ENCODE assay signal across 8 cellular contexts in the genomic region with DNA sequence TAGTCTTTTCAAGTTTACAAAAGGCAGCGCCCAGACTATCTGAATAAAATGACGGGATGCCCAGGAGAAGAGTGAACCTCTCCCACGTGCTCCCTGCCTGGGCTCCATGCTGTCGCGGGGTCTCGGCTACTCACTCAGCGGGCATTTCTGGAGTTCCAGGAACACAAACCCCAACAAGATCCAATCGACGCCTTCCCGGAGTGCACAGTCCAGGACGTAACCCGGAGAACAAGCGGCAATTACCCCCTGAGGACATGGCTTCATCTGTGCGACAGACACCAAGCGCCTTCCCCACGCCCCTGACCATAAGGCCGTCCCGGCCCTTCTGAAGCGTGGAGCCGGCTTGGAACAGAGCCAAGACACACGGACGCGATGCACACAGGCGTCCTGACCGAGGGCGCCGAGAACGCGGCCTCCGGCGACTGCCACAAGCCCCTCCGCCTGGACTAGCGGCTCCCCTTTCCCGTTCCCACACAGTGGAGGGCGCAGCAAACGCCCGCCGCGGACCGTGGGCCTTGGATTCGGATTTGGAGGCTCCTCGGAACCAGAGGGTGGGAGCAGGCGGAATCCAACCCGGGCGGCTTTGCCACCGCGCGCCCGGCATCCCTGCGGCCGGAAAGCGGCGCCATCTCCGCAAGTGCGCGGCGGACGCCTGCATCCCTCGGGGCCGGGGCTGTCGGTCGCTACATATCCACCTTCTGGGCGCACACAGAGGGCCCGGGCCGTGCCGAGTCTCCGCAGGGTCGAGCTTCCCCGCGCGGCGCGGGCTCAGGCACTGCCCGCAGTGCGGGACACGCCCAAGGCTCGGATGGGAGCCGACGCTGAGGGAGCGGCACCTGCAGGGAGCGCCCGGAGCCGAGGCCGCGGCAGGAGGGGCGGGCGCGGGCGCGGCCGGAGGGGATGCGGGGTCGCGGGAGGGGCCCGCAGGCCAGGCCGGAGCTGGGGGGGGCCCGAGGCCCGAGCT. TPM values are rescaled to one million over a fixed set of nuclear protein-coding genes. Genes with fewer than 3 reads are reported as not detected.
DNase-seq lines count a peak whose midpoint lies in the region; ATAC-seq and TF ChIP-seq lines count a peak whose summit lies in the region.

No MANE protein-coding gene starts in this region.

- H3K9me3 ChIP-seq in liver (ENCODE audit: control insufficient read depth in 4 of 4, low read length in 3 of 4): no peaks in the 10 kb centered on the region

- peak overlapping the region; percentile 85 for H3K4me2 ChIP-seq in KMS-11

- H3K27me3 ChIP-seq in KMS-11 (ENCODE audit: insufficient read depth, low read depth): no peaks in the 10 kb centered on the region
- peaks cover 0 to 4% (median 0%) of the 10 kb centered on the region in 4 donors for H3K27me3 ChIP-seq in liver (ENCODE audit: control insufficient read depth in 4 of 4, insufficient read depth in 4 of 4, low read length in 3 of 4)

- DNase-seq in choroid plexus epithelial cell (ENCODE audit: low read depth): no peak
- DNase-seq in stimulated activated CD4-positive, alpha-beta T cell treated with anti-CD3 and anti-CD28 coated beads, Interleukin-4, amount 100 ng/mL, for 48 hours (ENCODE audit: low read depth in 2 of 2): peak; percentile 30 to 36
- no peak for DNase-seq in H4 (ENCODE audit: low spot score)

- H3K4me1 ChIP-seq in KMS-11 (ENCODE audit: low read depth, poor library complexity, severe bottlenecking) (peaks cover 22% of the 10 kb centered on the region), liver (ENCODE audit: control insufficient read depth in 4 of 4, insufficient read depth in 4 of 4, low read length in 3 of 4) (peaks cover 6 to 16% (median 14%) of the 10 kb centered on the region in 4 donors)

- H3K27ac ChIP-seq in KMS-11 (peak overlapping the region; percentile 34; the same call in 1 of the 2 replicates), VCaP (peak overlapping the region; percentile 80), liver (ENCODE audit: low read depth in 1 of 2, low read length in 2 of 2) (no peak overlapping the region)

- H2AFZ ChIP-seq in KMS-11 (ENCODE audit: low read depth): peak overlapping the region; percentile 96

- H3K4me3 ChIP-seq in GM08714 (ENCODE audit: low read length): peak overlapping the region; percentile 67
- no peak overlapping the region for H3K4me3 ChIP-seq in KMS-11 (IDR thresholded peaks at IDR 0.05; ENCODE audit: insufficient read depth, low read depth, low read length)
- H3K4me3 ChIP-seq in choroid plexus epithelial cell (ENCODE audit: low read depth, low read length): peak overlapping the region; percentile 48
- peak overlapping the region; percentile 20 to 77 (median 41) for H3K4me3 ChIP-seq in liver (ENCODE audit: low read depth in 1 of 3, low read length in 3 of 3)

- H3K79me2 ChIP-seq in KMS-11 (ENCODE audit: insufficient read depth, low read depth): peaks cover 11% of the 10 kb centered on the region; the same call in 1 of the 2 replicates

- H3K9ac ChIP-seq in KMS-11 (peak overlapping the region; percentile 71), liver (ENCODE audit: low read depth in 1 of 2, low read length in 2 of 2) (peak overlapping the region in 1 of 2 donors; percentile 37)

- peak; percentile 22 for ATAC-seq in GM21717 (IDR thresholded peaks at IDR 0.05; ENCODE audit: unreplicated experiment)

- H4K20me1 ChIP-seq in KMS-11 (ENCODE audit: insufficient read depth): no peaks in the 10 kb centered on the region

- no peak for TF ChIP-seq RAD21 in liver (IDR thresholded peaks at IDR 0.05)

- H3K36me3 ChIP-seq in KMS-11 (ENCODE audit: insufficient read depth) (no peaks in the 10 kb centered on the region), liver (ENCODE audit: control insufficient read depth in 4 of 4, insufficient read depth in 3 of 4, low read depth in 1 of 4, low read length in 3 of 4) (no peaks in the 10 kb centered on the region)

- 5% methylated on average over 98 of the region's 98 CpGs for WGBS in liver

- no peak for TF ChIP-seq CTCF in KMS-11 (conservative IDR thresholded peaks at IDR 0.05; ENCODE audit: low read depth, low read length)
- TF ChIP-seq CTCF in VCaP (conservative IDR thresholded peaks at IDR 0.05): no peak
- no peak for TF ChIP-seq CTCF in choroid plexus epithelial cell (conservative IDR thresholded peaks at IDR 0.05; ENCODE audit: low read depth, low read length)
- no peak for TF ChIP-seq CTCF in liver (IDR thresholded peaks at IDR 0.05; ENCODE audit: low read depth, low read length, missing input control)

TF ChIP-seq in liver, 16 proteins besides CTCF, POLR2A, EP300 and RAD21:
- TF ChIP-seq TAF1 (conservative IDR thresholded peaks at IDR 0.05) (no peak), YY1 (IDR thresholded peaks at IDR 0.05) (no peak), NR2F2 (IDR thresholded peaks at IDR 0.05) (no peak), HNF4G (IDR thresholded peaks at IDR 0.05) (no peak), RXRA (IDR thresholded peaks at IDR 0.05) (no peak)

RNA-seq across cellular contexts. Expression of a gene that starts 0.7 kb away (rescaled TPM):
- total RNA-seq in liver: 1 to 10 TPM in 1 of 2 donors, under 1 TPM in 1; 0.47 to 1.1 TPM
- 1 to 10 TPM in 1 of 2 donors, under 1 TPM in 1; 0.51 to 1.0 TPM for polyA plus RNA-seq in liver
- total RNA-seq in H4 (2014; rRNA removed; shearing (Covaris generic)): 0.25 and 0.41 TPM in 2 replicates

Comparison
In these comparisons a context has a peak if more than half of its experiments do, and no peak if none do; other contexts are left out.
1. H3K27ac ChIP-seq: peak in KMS-11 (single experiment) and VCaP (single experiment); none in liver (0 of 2).
2. DNase-seq: peak in stimulated activated CD4-positive, alpha-beta T cell treated with anti-CD3 and anti-CD28 coated beads, Interleukin-4, amount 100 ng/mL, for 48 hours (2 of 2); none in choroid plexus epithelial cell (single experiment) and H4 (single experiment).